Comparison of ENCODE assay signal across 12 cellular contexts in the genomic region with DNA sequence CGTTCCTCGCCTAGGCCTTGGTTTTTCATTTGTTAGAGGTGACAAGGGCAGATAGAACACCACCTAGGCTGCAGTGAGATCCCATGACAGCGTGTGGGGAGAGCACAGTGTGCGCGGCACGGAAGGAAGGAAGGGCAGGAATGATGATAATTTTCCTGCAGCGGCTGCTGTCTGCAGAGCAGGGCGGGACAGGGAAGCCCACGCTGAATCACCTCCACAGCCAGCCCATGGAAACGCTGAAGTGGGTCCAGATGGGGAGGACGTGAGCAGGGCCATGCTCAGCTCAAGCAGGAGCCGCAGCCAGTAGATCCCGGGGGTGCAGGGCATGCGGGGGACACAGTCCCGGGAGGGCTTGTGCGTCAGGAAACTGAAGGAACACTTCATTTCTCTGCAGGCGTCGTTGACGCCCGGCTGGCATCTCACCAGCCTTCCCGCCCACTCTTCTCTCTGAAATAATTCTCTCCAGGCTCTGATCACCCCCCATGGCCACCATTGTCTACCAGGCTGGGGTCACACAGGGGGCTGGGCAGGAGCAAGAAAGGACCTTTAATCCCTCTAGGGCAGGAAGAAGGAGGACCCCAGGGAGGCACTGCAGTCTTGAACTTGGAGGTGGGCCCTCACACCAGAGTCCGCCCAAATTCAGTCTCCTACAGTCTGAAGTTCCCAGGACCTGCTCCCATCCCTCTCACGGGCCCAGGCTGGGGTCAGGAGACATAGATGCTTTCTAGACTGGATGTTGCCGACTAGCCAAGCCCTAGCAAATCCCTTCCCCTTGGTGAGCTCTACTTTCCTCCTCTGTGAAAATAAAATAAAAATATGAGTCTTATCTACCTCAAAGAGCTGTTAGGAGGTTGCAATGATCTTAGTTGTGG. TPM values are rescaled to one million over a fixed set of nuclear protein-coding genes. Genes with fewer than 3 reads are reported as not detected.
A peak's percentile ranks its signal among the peaks of the same experiment; 100 is the strongest.
DNase-seq lines count a peak whose midpoint lies in the region; ATAC-seq lines count a peak whose summit lies in the region.
"Had no signal": no experiment of that assay in that cellular context is flagged by ENCODE, and none has a peak within 500 bp of the region (broad histone marks: within the 10 kb centered on the region; RNA-seq: fewer than 3 reads in every experiment).

No MANE protein-coding gene starts in this region.

- peak; percentile 77 to 84 for ATAC-seq in right cardiac atrium
- no peak for ATAC-seq in HG02678 (IDR thresholded peaks at IDR 0.05; ENCODE audit: unreplicated experiment)
- ATAC-seq in GM21526 (IDR thresholded peaks at IDR 0.05; ENCODE audit: low FRiP score, unreplicated experiment) = no peak
- ATAC-seq: activated CD8-positive, alpha-beta T cell treated with anti-CD3 and anti-CD28 coated beads, Interleukin-2, amount 10 ng/mL, durations not matched to agents 7 days and 5 days; natural killer cell had no signal

- WGBS in right cardiac atrium = 17% methylated on average over 24 of the region's 24 CpGs

- H3K27ac ChIP-seq in cingulate gyrus (ENCODE audit: low read depth, low read length) = peak overlapping the region; percentile 75
- H3K27ac ChIP-seq in right cardiac atrium (ENCODE audit: low read length) = peak overlapping the region; percentile 95
- H3K27ac ChIP-seq in skin epidermis = peak overlapping the region in 11 of 21 experiments; percentile 10 to 69 (median 46)

- no peak overlapping the region for H3K4me3 ChIP-seq in right cardiac atrium (ENCODE audit: low read length)
- no peak overlapping the region for H3K4me3 ChIP-seq in skin epidermis

- peak; percentile 81 for DNase-seq in EH (ENCODE audit: low read depth)
- peak; percentile 94 for DNase-seq in right cardiac atrium
- DNase-seq in AML-193 (lab: John Stamatoyannopoulos, UW) = no peak
- DNase-seq in T-helper 2 cell = no peak
- DNase-seq: activated CD8-positive, alpha-beta T cell treated with anti-CD3 and anti-CD28 coated beads, Interleukin-2, amount 10 ng/mL, durations not matched to agents 7 days and 5 days; natural killer cell; NCI-H510A treated with DMSO at 0.1 percent for 48 hours had no signal

- H3K4me1 ChIP-seq in right cardiac atrium (ENCODE audit: control insufficient read depth, insufficient read depth, low read length) = peaks cover 44% of the 10 kb centered on the region

- intact Hi-C loops in right cardiac atrium (cut with DNase I) = no loop called here

- no peaks in the 10 kb centered on the region for H3K27me3 ChIP-seq in right cardiac atrium (ENCODE audit: control insufficient read depth, insufficient read depth)

- H3K9me3 ChIP-seq in right cardiac atrium (ENCODE audit: control insufficient read depth, low read length) = no peaks in the 10 kb centered on the region

RNA-seq across cellular contexts. Expression of gene SYNPO, which starts 20.9 kb away (rescaled TPM):
- total RNA-seq in right cardiac atrium = 100 to 1,000 TPM; 552 to 675 (median 584) TPM
- polyA plus RNA-seq in right cardiac atrium = 625 TPM

RNA-seq across cellular contexts. Expression of gene MYOZ3, which starts 41.5 kb away (rescaled TPM):
- 1 to 10 TPM; 4.0 to 9.3 (median 5.2) TPM for total RNA-seq in right cardiac atrium
- polyA plus RNA-seq in right cardiac atrium = 3.3 TPM
- total RNA-seq: activated CD8-positive, alpha-beta T cell treated with anti-CD3 and anti-CD28 coated beads, Interleukin-2, amount 10 ng/mL, durations not matched to agents 7 days and 5 days; natural killer cell had no signal
- polyA plus RNA-seq: IgD-negative memory B cell had no signal

Comparison
In these comparisons a context has a peak if more than half of its experiments do, and no peak if none do; other contexts are left out.
1. DNase-seq: peak in EH (single experiment) and right cardiac atrium (3 of 3); none in AML-193 (0 of 2) and T-helper 2 cell (0 of 5).
2. ATAC-seq: peak in right cardiac atrium (2 of 2); none in HG02678 (single experiment) and GM21526 (single experiment).
3. Peak in every context shown above with its lines, with median percentiles within 50 percentile points of each other: H3K27ac ChIP-seq.